ENCODE assay signal across 18 cellular contexts in the genomic region with DNA sequence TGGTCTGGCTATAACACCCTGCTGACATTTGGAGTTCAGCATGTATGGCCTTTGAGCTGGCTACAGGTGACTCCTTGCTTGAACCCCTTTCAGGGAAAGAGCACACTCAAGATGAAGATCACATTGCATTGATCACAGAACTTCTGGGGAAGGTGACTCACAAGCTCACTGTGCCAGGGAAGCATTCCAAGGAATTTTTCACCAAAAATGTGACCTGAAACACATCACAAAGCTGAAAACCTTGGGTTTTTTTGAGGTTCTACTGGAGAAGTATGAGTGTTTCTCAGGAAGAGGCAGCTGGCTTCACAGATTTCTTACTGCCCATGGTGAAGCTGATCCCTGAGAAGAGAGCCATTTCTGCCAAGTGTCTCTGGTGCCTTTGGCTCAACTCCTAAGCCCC.
A peak's percentile ranks its signal among the peaks of the same experiment; 100 is the strongest.
DNase-seq lines count a peak whose midpoint lies in the region; ATAC-seq and TF ChIP-seq lines count a peak whose summit lies in the region.
"Had no signal": no experiment of that assay in that cellular context is flagged by ENCODE, and none has a peak within 500 bp of the region (broad histone marks: within the 10 kb centered on the region; RNA-seq: fewer than 3 reads in every experiment).

No MANE protein-coding gene starts in this region.

- no peak overlapping the region for H3K4me3 Mint-ChIP-seq in stimulated activated naive CD8-positive, alpha-beta T cell treated with anti-CD3 and anti-CD28 coated beads, Interleukin-15, amount 100 ng/mL, for 72 hours
- H3K4me3 Mint-ChIP-seq: CD4-positive, CD25-positive, alpha-beta regulatory T cell; GM23338 had no signal

- H3K4me1 ChIP-seq in psoas muscle = no peaks in the 10 kb centered on the region

- no peaks in the 10 kb centered on the region for H3K9me3 Mint-ChIP-seq in stimulated activated naive CD8-positive, alpha-beta T cell treated with anti-CD3 and anti-CD28 coated beads, Interleukin-15, amount 100 ng/mL, for 72 hours

- H3K4me3 ChIP-seq in astrocyte of the cerebellum (ENCODE audit: low read depth, low read length) (no peak overlapping the region), fibroblast of mammary gland (ENCODE audit: control insufficient read depth, low read depth, low read length) (no peak overlapping the region), psoas muscle (no peak overlapping the region)
- H3K4me3 ChIP-seq: GM12878, GM23338 had no signal

- H3K27me3 Mint-ChIP-seq in stimulated activated naive CD8-positive, alpha-beta T cell treated with anti-CD3 and anti-CD28 coated beads, Interleukin-15, amount 100 ng/mL, for 72 hours = no peaks in the 10 kb centered on the region
- H3K27me3 Mint-ChIP-seq: CD4-positive, CD25-positive, alpha-beta regulatory T cell had no signal

- no peaks in the 10 kb centered on the region for H3K36me3 ChIP-seq in psoas muscle (ENCODE audit: insufficient read depth in 1 of 2, low read depth in 1 of 2)

- DNase-seq in HT1080 (ENCODE audit: low read depth) (peak; percentile 75), astrocyte of the cerebellum (ENCODE audit: low read depth) (peak; percentile 87), fibroblast of mammary gland (ENCODE audit: low read depth) (peak; percentile 14), non-pigmented ciliary epithelial cell (ENCODE audit: low read depth) (peak; percentile 40), hippocampal formation (lab: John Stamatoyannopoulos, UW) (no peak), psoas muscle (no peak), NCI-H510A treated with DMSO at 0.1 percent for 48 hours (lab: John Stamatoyannopoulos, UW) (no peak)
- no peak for DNase-seq in stimulated activated naive CD8-positive, alpha-beta T cell treated with anti-CD3 and anti-CD28 coated beads, Interleukin-15, amount 100 ng/mL, for 72 hours
- DNase-seq: CD4-positive, CD25-positive, alpha-beta regulatory T cell; MM.1S; NCI-H1417; NCI-H2029 treated with DMSO at 0.1 percent for 48 hours; NCI-H524; SHP77 treated with DMSO at 0.1 percent for 48 hours had no signal

- H3K27ac ChIP-seq in psoas muscle = no peak overlapping the region
- H3K27ac ChIP-seq: HL-60, KMS-11 had no signal

- H3K4me1 Mint-ChIP-seq in stimulated activated naive CD8-positive, alpha-beta T cell treated with anti-CD3 and anti-CD28 coated beads, Interleukin-15, amount 100 ng/mL, for 72 hours = no peaks in the 10 kb centered on the region
- H3K4me1 Mint-ChIP-seq: CD4-positive, CD25-positive, alpha-beta regulatory T cell; GM23338 had no signal

- H3K9me3 ChIP-seq in psoas muscle = no peaks in the 10 kb centered on the region

- in situ Hi-C loops in astrocyte of the cerebellum (cut with HindIII; ENCODE audit: low sequenced_read_pairs) = no loop called here

- TF ChIP-seq CTCF in astrocyte of the cerebellum (IDR thresholded peaks at IDR 0.05; ENCODE audit: low read depth, low read length, missing control alignments) (no peak), fibroblast of mammary gland (conservative IDR thresholded peaks at IDR 0.05; ENCODE audit: control insufficient read depth, insufficient read depth, low read depth, low read length) (no peak), psoas muscle (IDR thresholded peaks at IDR 0.05) (no peak)

- no peak overlapping the region for H3K27ac Mint-ChIP-seq in stimulated activated naive CD8-positive, alpha-beta T cell treated with anti-CD3 and anti-CD28 coated beads, Interleukin-15, amount 100 ng/mL, for 72 hours
- H3K27ac Mint-ChIP-seq: CD4-positive, CD25-positive, alpha-beta regulatory T cell; GM23338 had no signal

- intact Hi-C loops in psoas muscle (cut with DNase I) = loop anchor here in 1 of 2 donors (10.0 kb wide), 1 partner anchor 970 kb away; no protein-coding TSS in a partner anchor

- no peaks in the 10 kb centered on the region for H3K27me3 ChIP-seq in psoas muscle (ENCODE audit: insufficient read depth in 3 of 3, low read length in 2 of 3)

- no peak for ATAC-seq in stimulated activated naive CD8-positive, alpha-beta T cell treated with anti-CD3 and anti-CD28 coated beads, Interleukin-15, amount 100 ng/mL, for 72 hours
- ATAC-seq in psoas muscle = no peak
- ATAC-seq: GM12878, GM23338 had no signal

Comparison
In these comparisons a context has a peak if more than half of its experiments do, and no peak if none do; other contexts are left out.
1. DNase-seq: peak in HT1080 (single experiment), astrocyte of the cerebellum (single experiment), fibroblast of mammary gland (single experiment) and non-pigmented ciliary epithelial cell (single experiment); none in stimulated activated naive CD8-positive, alpha-beta T cell treated with anti-CD3 and anti-CD28 coated beads, Interleukin-15, amount 100 ng/mL, for 72 hours (0 of 2), hippocampal formation (0 of 2), psoas muscle (0 of 2) and NCI-H510A treated with DMSO at 0.1 percent for 48 hours (single experiment).